In the genomic region with DNA sequence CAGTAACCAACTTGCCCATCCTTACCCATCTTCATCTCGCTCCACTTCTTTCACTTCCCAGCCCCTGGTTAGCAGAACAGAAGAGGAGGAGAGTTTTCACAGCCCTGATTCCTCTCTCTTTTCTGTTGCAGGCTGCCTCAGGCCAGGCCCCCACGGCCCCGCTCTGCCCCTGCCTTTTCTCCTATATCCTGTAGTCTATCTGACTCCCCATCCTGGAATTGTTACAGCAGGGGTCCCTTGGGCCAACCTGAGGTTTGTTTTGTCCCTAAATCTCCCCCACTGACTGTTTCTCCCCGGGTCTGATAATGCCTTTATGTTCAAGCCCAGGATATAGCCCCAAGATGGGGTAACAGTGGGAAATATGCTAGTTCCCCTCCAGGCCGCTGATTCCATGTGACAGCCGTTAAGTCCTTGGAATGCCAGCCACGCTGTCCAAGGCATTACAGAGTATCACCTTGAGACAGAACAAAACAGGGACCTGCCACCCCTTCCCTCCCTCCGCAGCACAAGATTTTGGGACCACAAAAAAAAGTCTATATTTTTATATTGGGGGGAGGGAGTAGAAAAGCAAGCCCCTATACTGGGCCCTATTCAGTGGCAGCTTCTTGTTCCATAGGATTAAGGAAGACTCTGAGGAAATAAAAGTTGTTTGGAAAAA, we compare ENCODE assay signal across 9 cellular contexts. TPM values are rescaled to one million over a fixed set of nuclear protein-coding genes. Genes with fewer than 3 reads are reported as not detected.
A peak's percentile ranks its signal among the peaks of the same experiment; 100 is the strongest.
DNase-seq lines count a peak whose midpoint lies in the region; ATAC-seq and TF ChIP-seq lines count a peak whose summit lies in the region.
"Had no signal": no experiment of that assay in that cellular context is flagged by ENCODE, and none has a peak within 500 bp of the region (broad histone marks: within the 10 kb centered on the region; RNA-seq: fewer than 3 reads in every experiment).

No MANE protein-coding gene starts in this region.

- H3K4me1 ChIP-seq in GM23338 (ENCODE audit: insufficient read depth), result peaks cover 19% of the 10 kb centered on the region

- H3K9me3 Mint-ChIP-seq in GM23338, result no peaks in the 10 kb centered on the region; the same call in 2 of the 3 replicates

- H3K79me2 ChIP-seq in GM23338 (replicated peaks; ENCODE audit: insufficient read depth), result peaks cover 19% of the 10 kb centered on the region

- H3K4me3 Mint-ChIP-seq in GM23338, result peak overlapping the region; percentile 99

- H4K20me1 ChIP-seq in GM23338 (replicated peaks; ENCODE audit: insufficient read depth), result peaks cover 13% of the 10 kb centered on the region

- no peak for DNase-seq in GM23338 (ENCODE audit: low spot score)
- DNase-seq in foreskin fibroblast, result no peak
- no peak for DNase-seq in skeletal muscle cell (ENCODE audit: low read depth)
- no peak for DNase-seq in RKO (ENCODE audit: low spot score)
- DNase-seq in COLO829 (ENCODE audit: low spot score), result no peak
- DNase-seq in HuH-7 (ENCODE audit: low spot score), result no peak
- DNase-seq: NCI-H187 treated with DMSO at 0.1 percent for 48 hours had no signal

- H3K27ac Mint-ChIP-seq in GM23338, result no peak overlapping the region

- H3K4me3 ChIP-seq in GM23338, result peak overlapping the region; percentile 100
- H3K4me3 ChIP-seq in foreskin fibroblast (ENCODE audit: low read depth in 1 of 2, low read length in 2 of 2), result peak overlapping the region; percentile 78 to 91
- peak overlapping the region; percentile 91 for H3K4me3 ChIP-seq in skeletal muscle cell (ENCODE audit: low read depth, low read length)

- H3K36me3 ChIP-seq in GM23338 (ENCODE audit: insufficient read depth), result peaks cover 3% of the 10 kb centered on the region; the same call in 1 of the 2 replicates

- no peaks in the 10 kb centered on the region for H3K27me3 ChIP-seq in GM23338 (ENCODE audit: insufficient read depth)

- ATAC-seq in GM23338 (no peak), HG02623 (IDR thresholded peaks at IDR 0.05; ENCODE audit: unreplicated experiment) (no peak)

- TF ChIP-seq CTCF in GM23338 (conservative IDR thresholded peaks at IDR 0.05; ENCODE audit: low read depth in 2 of 2) (no peak), VCaP (conservative IDR thresholded peaks at IDR 0.05) (no peak), foreskin fibroblast (IDR thresholded peaks at IDR 0.05; ENCODE audit: low read depth, low read length) (no peak)

- H2AFZ ChIP-seq in GM23338, result no peak overlapping the region

- peaks cover 37% of the 10 kb centered on the region for H3K36me3 Mint-ChIP-seq in GM23338 (ENCODE audit: low read depth)

- no peaks in the 10 kb centered on the region for H3K9me2 ChIP-seq in GM23338 (ENCODE audit: insufficient read depth)

- H3K27me3 Mint-ChIP-seq in GM23338 (ENCODE audit: insufficient read depth, low read depth, poor library complexity), result peaks cover 18% of the 10 kb centered on the region

- peaks cover 16% of the 10 kb centered on the region; the same call in 1 of the 2 replicates for H3F3A ChIP-seq in GM23338 (replicated peaks; ENCODE audit: low read depth)

- peaks cover 15% of the 10 kb centered on the region for H3K4me1 Mint-ChIP-seq in GM23338

- peak overlapping the region; percentile 99 for H3K4me2 ChIP-seq in GM23338

- H3K27ac ChIP-seq in GM23338 (ENCODE audit: low read depth) (no peak overlapping the region), VCaP (peak overlapping the region; percentile 85; the same call in 1 of the 2 replicates)

TF ChIP-seq in GM23338, 12 proteins besides CTCF, POLR2A, EP300 and RAD21 (continues in another document):
- TF ChIP-seq, protein P1, sequence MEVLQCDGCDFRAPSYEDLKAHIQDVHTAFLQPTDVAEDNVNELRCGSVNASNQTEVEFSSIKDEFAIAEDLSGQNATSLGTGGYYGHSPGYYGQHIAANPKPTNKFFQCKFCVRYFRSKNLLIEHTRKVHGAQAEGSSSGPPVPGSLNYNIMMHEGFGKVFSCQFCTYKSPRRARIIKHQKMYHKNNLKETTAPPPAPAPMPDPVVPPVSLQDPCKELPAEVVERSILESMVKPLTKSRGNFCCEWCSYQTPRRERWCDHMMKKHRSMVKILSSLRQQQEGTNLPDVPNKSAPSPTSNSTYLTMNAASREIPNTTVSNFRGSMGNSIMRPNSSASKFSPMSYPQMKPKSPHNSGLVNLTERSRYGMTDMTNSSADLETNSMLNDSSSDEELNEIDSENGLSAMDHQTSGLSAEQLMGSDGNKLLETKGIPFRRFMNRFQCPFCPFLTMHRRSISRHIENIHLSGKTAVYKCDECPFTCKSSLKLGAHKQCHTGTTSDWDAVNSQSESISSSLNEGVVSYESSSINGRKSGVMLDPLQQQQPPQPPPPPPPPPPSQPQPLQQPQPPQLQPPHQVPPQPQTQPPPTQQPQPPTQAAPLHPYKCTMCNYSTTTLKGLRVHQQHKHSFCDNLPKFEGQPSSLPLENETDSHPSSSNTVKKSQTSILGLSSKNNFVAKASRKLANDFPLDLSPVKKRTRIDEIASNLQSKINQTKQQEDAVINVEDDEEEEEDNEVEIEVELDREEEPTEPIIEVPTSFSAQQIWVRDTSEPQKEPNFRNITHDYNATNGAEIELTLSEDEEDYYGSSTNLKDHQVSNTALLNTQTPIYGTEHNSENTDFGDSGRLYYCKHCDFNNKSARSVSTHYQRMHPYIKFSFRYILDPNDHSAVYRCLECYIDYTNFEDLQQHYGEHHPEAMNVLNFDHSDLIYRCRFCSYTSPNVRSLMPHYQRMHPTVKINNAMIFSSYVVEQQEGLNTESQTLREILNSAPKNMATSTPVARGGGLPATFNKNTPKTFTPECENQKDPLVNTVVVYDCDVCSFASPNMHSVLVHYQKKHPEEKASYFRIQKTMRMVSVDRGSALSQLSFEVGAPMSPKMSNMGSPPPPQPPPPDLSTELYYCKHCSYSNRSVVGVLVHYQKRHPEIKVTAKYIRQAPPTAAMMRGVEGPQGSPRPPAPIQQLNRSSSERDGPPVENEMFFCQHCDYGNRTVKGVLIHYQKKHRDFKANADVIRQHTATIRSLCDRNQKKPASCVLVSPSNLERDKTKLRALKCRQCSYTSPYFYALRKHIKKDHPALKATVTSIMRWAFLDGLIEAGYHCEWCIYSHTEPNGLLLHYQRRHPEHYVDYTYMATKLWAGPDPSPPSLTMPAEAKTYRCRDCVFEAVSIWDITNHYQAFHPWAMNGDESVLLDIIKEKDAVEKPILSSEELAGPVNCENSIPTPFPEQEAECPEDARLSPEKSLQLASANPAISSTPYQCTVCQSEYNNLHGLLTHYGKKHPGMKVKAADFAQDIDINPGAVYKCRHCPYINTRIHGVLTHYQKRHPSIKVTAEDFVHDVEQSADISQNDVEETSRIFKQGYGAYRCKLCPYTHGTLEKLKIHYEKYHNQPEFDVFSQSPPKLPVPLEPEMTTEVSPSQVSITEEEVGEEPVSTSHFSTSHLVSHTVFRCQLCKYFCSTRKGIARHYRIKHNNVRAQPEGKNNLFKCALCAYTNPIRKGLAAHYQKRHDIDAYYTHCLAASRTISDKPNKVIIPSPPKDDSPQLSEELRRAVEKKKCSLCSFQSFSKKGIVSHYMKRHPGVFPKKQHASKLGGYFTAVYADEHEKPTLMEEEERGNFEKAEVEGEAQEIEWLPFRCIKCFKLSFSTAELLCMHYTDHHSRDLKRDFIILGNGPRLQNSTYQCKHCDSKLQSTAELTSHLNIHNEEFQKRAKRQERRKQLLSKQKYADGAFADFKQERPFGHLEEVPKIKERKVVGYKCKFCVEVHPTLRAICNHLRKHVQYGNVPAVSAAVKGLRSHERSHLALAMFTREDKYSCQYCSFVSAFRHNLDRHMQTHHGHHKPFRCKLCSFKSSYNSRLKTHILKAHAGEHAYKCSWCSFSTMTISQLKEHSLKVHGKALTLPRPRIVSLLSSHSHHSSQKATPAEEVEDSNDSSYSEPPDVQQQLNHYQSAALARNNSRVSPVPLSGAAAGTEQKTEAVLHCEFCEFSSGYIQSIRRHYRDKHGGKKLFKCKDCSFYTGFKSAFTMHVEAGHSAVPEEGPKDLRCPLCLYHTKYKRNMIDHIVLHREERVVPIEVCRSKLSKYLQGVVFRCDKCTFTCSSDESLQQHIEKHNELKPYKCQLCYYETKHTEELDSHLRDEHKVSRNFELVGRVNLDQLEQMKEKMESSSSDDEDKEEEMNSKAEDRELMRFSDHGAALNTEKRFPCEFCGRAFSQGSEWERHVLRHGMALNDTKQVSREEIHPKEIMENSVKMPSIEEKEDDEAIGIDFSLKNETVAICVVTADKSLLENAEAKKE (CRISPR knock-in tag; IDR thresholded peaks at IDR 0.05), result no peak
- TF ChIP-seq POLR2AphosphoS5 (IDR thresholded peaks at IDR 0.05; ENCODE audit: low read depth), result no peak

RNA-seq across cellular contexts. Expression of gene OST4, which starts 1.4 kb away (rescaled TPM):
- total RNA-seq in GM23338 (2014; rRNA removed; shearing (Covaris generic)), result 155 and 226 TPM in 2 replicates
- polyA plus RNA-seq in GM23338 (2016; fragmentation: Nextera tagmentation; extraction: Ambion mirVana), result 568 and 617 TPM in 2 replicates

RNA-seq across cellular contexts. Expression of gene EMILIN1, which starts 8.3 kb away (rescaled TPM):
- total RNA-seq in GM23338 (2014; rRNA removed; shearing (Covaris generic)), result 4.8 and 15.4 TPM in 2 replicates
- polyA plus RNA-seq in GM23338 (2016; fragmentation: Nextera tagmentation; extraction: Ambion mirVana), result 3.2 and 4.5 TPM in 2 replicates

RNA-seq across cellular contexts. Expression of gene KHK, which starts 16.5 kb away (rescaled TPM):
- total RNA-seq in GM23338 (2014; rRNA removed; shearing (Covaris generic)), result 8.8 and 9.7 TPM in 2 replicates
- 8.4 and 9.7 TPM in 2 replicates for polyA plus RNA-seq in GM23338 (2016; fragmentation: Nextera tagmentation; extraction: Ambion mirVana)

RNA-seq across cellular contexts. Expression of gene AGBL5, which starts 18.6 kb away (rescaled TPM):
- total RNA-seq in GM23338 (2014; rRNA removed; shearing (Covaris generic)), result 31.3 and 32.9 TPM in 2 replicates
- polyA plus RNA-seq in GM23338 (2016; fragmentation: Nextera tagmentation; extraction: Ambion mirVana), result 17.9 and 18.5 TPM in 2 replicates

RNA-seq across cellular contexts. Expression of gene TMEM214, which starts 37.3 kb away (rescaled TPM):
- total RNA-seq in GM23338 (2014; rRNA removed; shearing (Covaris generic)), result 34.2 and 36.5 TPM in 2 replicates
- 16.2 and 18.4 TPM in 2 replicates for polyA plus RNA-seq in GM23338 (2016; fragmentation: Nextera tagmentation; extraction: Ambion mirVana)
